22 cellular contexts compared by ENCODE assay signal in genomic region chr5:81906086-81906485, GRCh38.
"Had no signal": no experiment of that assay in that cellular context is flagged by ENCODE, and none has a peak within 500 bp of the region (broad histone marks: within the 10 kb centered on the region; RNA-seq: fewer than 3 reads in every experiment).

No MANE protein-coding gene starts in this region.

- H3K4me1 ChIP-seq: transverse colon, vagina had no signal

- H3K36me3 ChIP-seq: neutrophil, ovary, sigmoid colon, transverse colon, vagina had no signal

- H3K4me3 Mint-ChIP-seq: activated CD4-positive, alpha-beta memory T cell treated with anti-CD3 and anti-CD28 coated beads, Interleukin-2, amount 10 ng/mL, durations not matched to agents 7 days and 5 days; activated naive CD4-positive, alpha-beta T cell treated with anti-CD3 and anti-CD28 coated beads for 36 hours; activated naive CD8-positive, alpha-beta T cell treated with anti-CD3 and anti-CD28 coated beads, Interleukin-2, amount 10 ng/mL, durations not matched to agents 7 days and 5 days; activated T-cell treated with anti-CD3 and anti-CD28 coated beads, Interleukin-2, amount 50 U/mL, for 72 hours; brain; nephron; stimulated activated naive B cell treated with anti-CD40 and anti-IgM and Interleukin-4, amounts not matched to agents 10 μg/mL and 1 μg/mL and 100 μg/mL, for 72 hours had no signal

- H3K27me3 ChIP-seq: neutrophil, ovary, sigmoid colon, transverse colon, vagina had no signal

- H3K36me3 Mint-ChIP-seq: brain; stimulated activated naive B cell treated with anti-CD40 and anti-IgM and Interleukin-4, amounts not matched to agents 10 μg/mL and 1 μg/mL and 100 μg/mL, for 72 hours had no signal

- H3K27me3 Mint-ChIP-seq: activated CD4-positive, alpha-beta memory T cell treated with anti-CD3 and anti-CD28 coated beads, Interleukin-2, amount 10 ng/mL, durations not matched to agents 7 days and 5 days; activated naive CD8-positive, alpha-beta T cell treated with anti-CD3 and anti-CD28 coated beads, Interleukin-2, amount 10 ng/mL, durations not matched to agents 7 days and 5 days; stimulated activated naive B cell treated with anti-CD40 and anti-IgM and Interleukin-4, amounts not matched to agents 10 μg/mL and 1 μg/mL and 100 μg/mL, for 72 hours had no signal

- H3K9me3 ChIP-seq: neutrophil, ovary, transverse colon, vagina had no signal

- H3K4me3 ChIP-seq: ovary, sigmoid colon, smooth muscle cell, transverse colon, vagina had no signal

- H3K27ac Mint-ChIP-seq: activated CD4-positive, alpha-beta memory T cell treated with anti-CD3 and anti-CD28 coated beads, Interleukin-2, amount 10 ng/mL, durations not matched to agents 7 days and 5 days; activated naive CD4-positive, alpha-beta T cell treated with anti-CD3 and anti-CD28 coated beads for 36 hours; activated naive CD8-positive, alpha-beta T cell treated with anti-CD3 and anti-CD28 coated beads, Interleukin-2, amount 10 ng/mL, durations not matched to agents 7 days and 5 days; activated T-cell treated with anti-CD3 and anti-CD28 coated beads, Interleukin-2, amount 50 U/mL, for 72 hours; stimulated activated naive B cell treated with anti-CD40 and anti-IgM and Interleukin-4, amounts not matched to agents 10 μg/mL and 1 μg/mL and 100 μg/mL, for 72 hours had no signal

- H3K4me2 ChIP-seq: smooth muscle cell had no signal

- DNase-seq: activated CD4-positive, alpha-beta memory T cell treated with anti-CD3 and anti-CD28 coated beads, Interleukin-2, amount 10 ng/mL, durations not matched to agents 7 days and 5 days; activated CD4-positive, alpha-beta T cell treated with anti-CD3 and anti-CD28 coated beads for 48 hours; activated effector memory CD4-positive, alpha-beta T cell treated with Interleukin-2 at 50 U/mL for 16 hours; activated naive CD4-positive, alpha-beta T cell treated with anti-CD3 and anti-CD28 coated beads for 36 hours; activated naive CD8-positive, alpha-beta T cell treated with anti-CD3 and anti-CD28 coated beads, Interleukin-2, amount 10 ng/mL, durations not matched to agents 7 days and 5 days; activated T-cell treated with anti-CD3 and anti-CD28 coated beads, Interleukin-2, amount 50 U/mL, for 72 hours; amygdala; caudate nucleus; dermis blood vessel endothelial cell; effector CD8-positive, alpha-beta T cell; foreskin melanocyte; hippocampal formation; ovary; sigmoid colon; stimulated activated CD4-positive, alpha-beta T cell treated with anti-CD3 and anti-CD28 coated beads, Interleukin-15, amount 100 ng/mL, for 24 hours; stimulated activated naive B cell treated with anti-CD40 and anti-IgM and Interleukin-4, amounts not matched to agents 10 μg/mL and 1 μg/mL and 100 μg/mL, for 72 hours; transverse colon had no signal

- H3K4me1 Mint-ChIP-seq: activated CD4-positive, alpha-beta memory T cell treated with anti-CD3 and anti-CD28 coated beads, Interleukin-2, amount 10 ng/mL, durations not matched to agents 7 days and 5 days; activated naive CD8-positive, alpha-beta T cell treated with anti-CD3 and anti-CD28 coated beads, Interleukin-2, amount 10 ng/mL, durations not matched to agents 7 days and 5 days had no signal

- ATAC-seq: activated T-cell treated with anti-CD3 and anti-CD28 coated beads, Interleukin-2, amount 50 U/mL, for 72 hours; stimulated activated naive B cell treated with anti-CD40 and anti-IgM and Interleukin-4, amounts not matched to agents 10 μg/mL and 1 μg/mL and 100 μg/mL, for 72 hours had no signal

- H3K27ac ChIP-seq: neutrophil, ovary, sigmoid colon, transverse colon, vagina had no signal
